In genomic region chr14:28754209-28754985, GRCh38 we compare ENCODE assay signal across 9 cellular contexts. TPM values are rescaled to one million over a fixed set of nuclear protein-coding genes. Genes with fewer than 3 reads are reported as not detected.
A peak's percentile ranks its signal among the peaks of the same experiment; 100 is the strongest.
DNase-seq lines count a peak whose midpoint lies in the region; ATAC-seq, FAIRE-seq and TF ChIP-seq lines count a peak whose summit lies in the region.
"Had no signal": no experiment of that assay in that cellular context is flagged by ENCODE, and none has a peak within 500 bp of the region (broad histone marks: within the 10 kb centered on the region; RNA-seq: fewer than 3 reads in every experiment).

No MANE protein-coding gene starts in this region.

- H3K9me3 Mint-ChIP-seq in GM23338 = peaks cover 2% of the 10 kb centered on the region; the same call in 2 of the 3 replicates

- H3K79me2 ChIP-seq in GM23338 (replicated peaks; ENCODE audit: insufficient read depth) (no peaks in the 10 kb centered on the region), neural cell (replicated peaks; ENCODE audit: insufficient read depth, low read length) (peaks cover 96% of the 10 kb centered on the region)

- peaks cover 6% of the 10 kb centered on the region for H3F3A ChIP-seq in GM23338 (replicated peaks; ENCODE audit: low read depth)
- H3F3A ChIP-seq in neural cell (ENCODE audit: insufficient read depth, low read length, poor library complexity, severe bottlenecking) = peaks cover 9% of the 10 kb centered on the region

- H2AFZ ChIP-seq in GM23338 (no peak overlapping the region), neural cell (ENCODE audit: low read depth, low read length) (no peak overlapping the region)

- no peak for FAIRE-seq in D721Med (lab: Jason Lieb, UNC)

- H3K27ac ChIP-seq in GM23338 (ENCODE audit: low read depth) = no peak overlapping the region
- no peak overlapping the region for H3K27ac ChIP-seq in colonic mucosa
- H3K27ac ChIP-seq in neural cell (ENCODE audit: low read length) = no peak overlapping the region

- H3K4me1 ChIP-seq in GM23338 (ENCODE audit: insufficient read depth) (peaks cover 46% of the 10 kb centered on the region), colonic mucosa (no peaks in the 10 kb centered on the region)

- TF ChIP-seq EP300 in neural cell (conservative IDR thresholded peaks at IDR 0.05; ENCODE audit: poor library complexity, severe bottlenecking) = no peak

- H3K4me3 ChIP-seq in GM23338 = no peak overlapping the region
- H3K4me3 ChIP-seq in colonic mucosa = no peak overlapping the region
- no peak overlapping the region for H3K4me3 ChIP-seq in neural cell (ENCODE audit: low read length)

- peaks cover 54% of the 10 kb centered on the region for H3K27me3 Mint-ChIP-seq in GM23338 (ENCODE audit: insufficient read depth, low read depth, poor library complexity)

- no peaks in the 10 kb centered on the region for H3K9me2 ChIP-seq in GM23338 (ENCODE audit: insufficient read depth)
- no peaks in the 10 kb centered on the region for H3K9me2 ChIP-seq in neural cell (ENCODE audit: insufficient read depth, low read length)

- intact Hi-C loops in colonic mucosa (cut with DNase I) = loop anchor here (2.0 to 5.0 kb wide), 2 partner anchors 783 to 1460 kb away; no protein-coding TSS in a partner anchor

- H3K9me3 ChIP-seq in colonic mucosa (no peaks in the 10 kb centered on the region), neural cell (ENCODE audit: low read length) (no peaks in the 10 kb centered on the region)

- H3K4me3 Mint-ChIP-seq in GM23338 = no peak overlapping the region

- no peak for DNase-seq in D721Med (ENCODE audit: insufficient read length, low spot score)
- peak; percentile 79 for DNase-seq in GM23338 (ENCODE audit: low spot score)
- peak; percentile 64 for DNase-seq in NCI-H510A treated with DMSO at 0.1 percent for 48 hours (lab: John Stamatoyannopoulos, UW)
- DNase-seq in colonic mucosa = peak; percentile 40
- no peak for DNase-seq in C1 segment of cervical spinal cord (lab: John Stamatoyannopoulos, UW)
- DNase-seq in activated CD4-positive, alpha-beta T cell treated with anti-CD3 and anti-CD28 coated beads, Interleukin-2, amount 50 U/mL, for 1 hour = no peak

- ATAC-seq in GM23338 = peak; percentile 39; the same call in 2 of the 3 replicates
- ATAC-seq in HG03457 (IDR thresholded peaks at IDR 0.05; ENCODE audit: unreplicated experiment) = no peak

- no peaks in the 10 kb centered on the region for H3K36me3 Mint-ChIP-seq in GM23338 (ENCODE audit: low read depth)

- H3K4me2 ChIP-seq in GM23338 = no peak overlapping the region
- no peak overlapping the region for H3K4me2 ChIP-seq in neural cell (ENCODE audit: low read length)

- H3K27ac Mint-ChIP-seq in GM23338 = no peak overlapping the region

- peak; percentile 90 for TF ChIP-seq RAD21 in neural cell (conservative IDR thresholded peaks at IDR 0.05)

- H3K36me3 ChIP-seq in GM23338 (ENCODE audit: insufficient read depth) (no peaks in the 10 kb centered on the region), colonic mucosa (no peaks in the 10 kb centered on the region), neural cell (ENCODE audit: insufficient read depth, low read length) (no peaks in the 10 kb centered on the region)

- peaks cover 38% of the 10 kb centered on the region for H3K4me1 Mint-ChIP-seq in GM23338

- peak; percentile 91 for TF ChIP-seq CTCF in D721Med (IDR thresholded peaks at IDR 0.05; ENCODE audit: insufficient read depth, missing control alignments)
- peak; percentile 81 to 94 for TF ChIP-seq CTCF in GM23338 (conservative IDR thresholded peaks at IDR 0.05; ENCODE audit: low read depth in 2 of 2)
- peak; percentile 55 for TF ChIP-seq CTCF in colonic mucosa (IDR thresholded peaks at IDR 0.05)
- peak; percentile 86 for TF ChIP-seq CTCF in neural cell (IDR thresholded peaks at IDR 0.05; ENCODE audit: poor library complexity, severe bottlenecking)

- H3K27me3 ChIP-seq in GM23338 (ENCODE audit: insufficient read depth) (peaks cover 55% of the 10 kb centered on the region), colonic mucosa (peaks cover 31% of the 10 kb centered on the region), neural cell (ENCODE audit: insufficient read depth, low read depth, low read length) (no peaks in the 10 kb centered on the region)

- H4K20me1 ChIP-seq in GM23338 (replicated peaks; ENCODE audit: insufficient read depth) (peaks cover 20% of the 10 kb centered on the region), neural cell (ENCODE audit: insufficient read depth) (no peaks in the 10 kb centered on the region)

- H3K9ac ChIP-seq in colonic mucosa (ENCODE audit: low read depth in 2 of 2, low read length in 2 of 2) (no peak overlapping the region), neural cell (ENCODE audit: low read length) (no peak overlapping the region)

TF ChIP-seq in GM23338, 12 proteins besides CTCF, POLR2A, EP300 and RAD21 (continues in another document):
- TF ChIP-seq EZH2 (IDR thresholded peaks at IDR 0.05; ENCODE audit: low read depth, unreplicated experiment) (peak; percentile 30), POLR2AphosphoS5 (IDR thresholded peaks at IDR 0.05; ENCODE audit: low read depth) (no peak), NANOG (IDR thresholded peaks at IDR 0.05; ENCODE audit: borderline replicate concordance) (no peak)

TF ChIP-seq in neural cell, 6 proteins besides CTCF, POLR2A, EP300 and RAD21:
- peak; percentile 81 for TF ChIP-seq SMC3 (conservative IDR thresholded peaks at IDR 0.05; ENCODE audit: poor library complexity)
- no peak for TF ChIP-seq REST (IDR thresholded peaks at IDR 0.05; ENCODE audit: borderline replicate concordance)

RNA-seq across cellular contexts. Expression of gene FOXG1, which starts 12.2 kb away (rescaled TPM):
- total RNA-seq in GM23338 (2014; rRNA removed; shearing (Covaris generic)) = 0.10 and 0.12 TPM in 2 replicates
- polyA plus RNA-seq in GM23338 (2016; fragmentation: Nextera tagmentation; extraction: Ambion mirVana) (0.05 and 0.07 TPM in 2 replicates), neural cell (53.5 and 54.0 TPM in 2 replicates)
- not detected for total RNA-seq in colonic mucosa
- 66.0 and 87.2 TPM in 2 replicates for polyA minus RNA-seq in neural cell
- total RNA-seq: T-helper 1 cell treated with Interleukin-12 subunit alpha and Interleukin-12 subunit beta and Interleukin-4 antibody, amounts not matched to agents 30 ng/mL and 1 ng/mL, for 36 hours had no signal

Comparison
In these comparisons a context has a peak if more than half of its experiments do, and no peak if none do; other contexts are left out.
1. DNase-seq: peak in GM23338 (single experiment), NCI-H510A treated with DMSO at 0.1 percent for 48 hours (single experiment) and colonic mucosa (single experiment); none in D721Med (single experiment), C1 segment of cervical spinal cord (0 of 14) and activated CD4-positive, alpha-beta T cell treated with anti-CD3 and anti-CD28 coated beads, Interleukin-2, amount 50 U/mL, for 1 hour (single experiment).
2. Peak in every context shown above with its lines, with median percentiles within 50 percentile points of each other: CTCF ChIP-seq.